ENCODE assay signal across 24 cellular contexts in the genomic region with DNA sequence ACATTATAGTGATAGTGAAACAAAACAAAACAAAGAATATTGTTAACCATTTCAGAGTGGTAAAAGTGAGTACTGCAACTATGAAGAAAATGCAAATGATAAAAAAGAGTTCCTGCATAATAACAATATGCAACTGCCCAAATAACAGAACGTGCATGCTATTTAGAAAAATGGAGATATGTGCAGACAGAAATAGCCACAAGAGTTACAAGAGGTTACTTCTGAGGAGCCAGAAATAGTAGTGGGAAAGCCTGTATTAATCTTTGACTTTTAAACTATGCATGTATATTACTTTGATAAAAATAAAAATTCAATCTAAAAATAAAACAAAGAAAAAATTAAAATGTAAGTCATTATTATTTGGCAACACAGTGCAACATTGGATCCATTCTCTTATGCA.
A peak's percentile ranks its signal among the peaks of the same experiment; 100 is the strongest.
DNase-seq lines count a peak whose midpoint lies in the region; ATAC-seq, FAIRE-seq and TF ChIP-seq lines count a peak whose summit lies in the region.
"Had no signal": no experiment of that assay in that cellular context is flagged by ENCODE, and none has a peak within 500 bp of the region (broad histone marks: within the 10 kb centered on the region; RNA-seq: fewer than 3 reads in every experiment).

No MANE protein-coding gene starts in this region.

- H3K4me1 ChIP-seq in heart left ventricle (peaks cover 0 to 9% (median 0%) of the 10 kb centered on the region in 12 donors), GM12878 (ENCODE audit: control insufficient read depth, insufficient read depth, low read length) (no peaks in the 10 kb centered on the region), gastroesophageal sphincter (peaks cover 0 to 4% (median 0%) of the 10 kb centered on the region in 3 donors)
- H3K4me1 ChIP-seq: A549, BE2C, HAP-1 had no signal

- H3K27ac ChIP-seq in heart left ventricle (no peak overlapping the region), GM12878 (ENCODE audit: control insufficient read depth, insufficient read depth) (no peak overlapping the region), gastroesophageal sphincter (no peak overlapping the region)
- H3K27ac ChIP-seq: A549; BLaER1 treated with 17β-estradiol and CSF1 and Interleukin-3, amounts not matched to agents 10 nM and 100 nM had no signal

- no peak overlapping the region for H3K9ac ChIP-seq in GM12878 (ENCODE audit: control insufficient read depth, insufficient read depth, low read length)
- H3K9ac ChIP-seq: BLaER1 treated with 17β-estradiol and CSF1 and Interleukin-3, amounts not matched to agents 10 nM and 100 nM had no signal

- H3K27me3 ChIP-seq in heart left ventricle, result no peaks in the 10 kb centered on the region
- H3K27me3 ChIP-seq in GM12878 (replicated peaks in 1 of 2; ENCODE audit: control insufficient read depth in 2 of 2, insufficient read depth in 2 of 2, low read length in 1 of 2), result no peaks in the 10 kb centered on the region
- H3K27me3 ChIP-seq in gastroesophageal sphincter, result no peaks in the 10 kb centered on the region
- H3K27me3 ChIP-seq: BE2C; BLaER1 treated with 17β-estradiol and CSF1 and Interleukin-3, amounts not matched to agents 10 nM and 100 nM had no signal

- H3K4me3 ChIP-seq in heart left ventricle, result no peak overlapping the region
- no peak overlapping the region for H3K4me3 ChIP-seq in GM12878
- no peak overlapping the region for H3K4me3 ChIP-seq in gastroesophageal sphincter
- H3K4me3 ChIP-seq: A549; BLaER1 treated with 17β-estradiol and CSF1 and Interleukin-3, amounts not matched to agents 10 nM and 100 nM; HAP-1 had no signal

- peak in 1 of 12 donors; percentile 9 for TF ChIP-seq CTCF in heart left ventricle (IDR thresholded peaks at IDR 0.05)
- no peak for TF ChIP-seq CTCF in GM12878 (IDR thresholded peaks at IDR 0.05 in 2 of 3, conservative IDR thresholded peaks at IDR 0.05 in 1 of 3; ENCODE audit: control insufficient read depth in 2 of 3, extremely low read depth in 1 of 3, insufficient read depth in 1 of 3, low read depth in 3 of 3, low read length in 3 of 3)
- no peak for TF ChIP-seq CTCF in gastroesophageal sphincter (IDR thresholded peaks at IDR 0.05)

- H3K79me2 ChIP-seq in GM12878 (ENCODE audit: control insufficient read depth, insufficient read depth, low read length), result no peaks in the 10 kb centered on the region

- H3K9me3 ChIP-seq in heart left ventricle (no peaks in the 10 kb centered on the region), GM12878 (replicated peaks; ENCODE audit: control insufficient read depth, insufficient read depth, low read length) (no peaks in the 10 kb centered on the region), gastroesophageal sphincter (no peaks in the 10 kb centered on the region)
- H3K9me3 ChIP-seq: A549; BE2C; BLaER1 treated with 17β-estradiol and CSF1 and Interleukin-3, amounts not matched to agents 10 nM and 100 nM; HAP-1 had no signal

- H2AFZ ChIP-seq in GM12878 (ENCODE audit: control insufficient read depth, low read depth, low read length), result no peak overlapping the region

- WGBS in heart left ventricle, 4 donors, result 13 to 39% (median 27%) methylated on average over 1 of the region's 1 CpG
- WGBS in GM12878 (ENCODE audit: insufficient coverage, insufficient replicate concordance, low lambda C conversion rate, missing lambda C conversion rate), result 6% methylated on average over 1 of the region's 1 CpG
- WGBS in gastroesophageal sphincter (ENCODE audit: low coverage in 1 of 2), 2 donors, result 0 to 27% methylated on average over 1 of the region's 1 CpG

- H3K36me3 ChIP-seq in heart left ventricle (no peaks in the 10 kb centered on the region), GM12878 (ENCODE audit: control insufficient read depth in 2 of 2, insufficient read depth in 2 of 2, low read length in 1 of 2) (no peaks in the 10 kb centered on the region), gastroesophageal sphincter (no peaks in the 10 kb centered on the region)
- H3K36me3 ChIP-seq: BE2C; BLaER1 treated with 17β-estradiol and CSF1 and Interleukin-3, amounts not matched to agents 10 nM and 100 nM; HAP-1 had no signal

- H4K20me1 ChIP-seq in GM12878 (ENCODE audit: control insufficient read depth, insufficient read depth), result no peaks in the 10 kb centered on the region
- H4K20me1 ChIP-seq: BLaER1 treated with 17β-estradiol and CSF1 and Interleukin-3, amounts not matched to agents 10 nM and 100 nM had no signal

- FAIRE-seq in GM12878 (lab: Jason Lieb, UNC), result no peak
- FAIRE-seq: A549, D721Med, GM12892, H54 had no signal

- no peak for DNase-seq in heart left ventricle
- DNase-seq in left cardiac atrium, result no peak
- DNase-seq in left ventricle myocardium superior, result no peak
- DNase-seq in cardiac septum (ENCODE audit: low spot score), result no peak
- no peak for DNase-seq in GM12878 (ENCODE audit: low read depth, low spot score)
- no peak for DNase-seq in stimulated activated CD4-positive, alpha-beta T cell treated with anti-CD3 and anti-CD28 coated beads, Interleukin-15, amount 100 ng/mL, for 24 hours
- DNase-seq: 8988T; ACHN; AML-193; BE2C; CD4-positive, alpha-beta T cell; CD8-positive, alpha-beta memory T cell; DMS 273 treated with DMSO at 0.1 percent for 48 hours; DMS79; GF-D8; GOT3; HFFc6 had no signal

- in situ Hi-C loops in GM12878 (cut with MboI), result no loop called here

- ATAC-seq in heart left ventricle (peak; percentile 44 to 63 (median 58)), left cardiac atrium (no peak), left ventricle myocardium superior (peak; percentile 77), GM12878 (peak; percentile 49), gastroesophageal sphincter (no peak)
- ATAC-seq: A549 had no signal

- intact Hi-C loops in heart left ventricle (cut with DNase I) (no loop called here), left cardiac atrium (cut with DNase I) (loop anchor here in 1 of 2 donors (10.0 kb wide), 1 partner anchor 55 kb away; no protein-coding TSS in a partner anchor), left ventricle myocardium superior (cut with micrococcal nuclease) (no loop called here), cardiac septum (cut with DNase I) (no loop called here), GM12878 (cut with micrococcal nuclease; ENCODE audit: unreplicated experiment) (no loop called here)

- no TSS peak for BruUV-seq in GM12878 (replicated peaks; lab: Mats Ljungman, UMichigan)

- TF ChIP-seq RAD21 in GM12878 (IDR thresholded peaks at IDR 0.05; ENCODE audit: insufficient read depth, low read depth, low read length), result no peak

- no peak for TF ChIP-seq EP300 in GM12878 (IDR thresholded peaks at IDR 0.05; ENCODE audit: borderline replicate concordance in 1 of 2, control insufficient read depth in 1 of 2, low read depth in 2 of 2, low read length in 2 of 2)
- no peak for TF ChIP-seq EP300 in gastroesophageal sphincter (IDR thresholded peaks at IDR 0.05)

- POLR2A ChIA-PET in GM12878 (lab: Charles Lee), result no interaction called here

- no peak for TF ChIP-seq POLR2A in heart left ventricle (IDR thresholded peaks at IDR 0.05)
- no peak for TF ChIP-seq POLR2A in GM12878 (IDR thresholded peaks at IDR 0.05; ENCODE audit: low read depth, low read length)
- TF ChIP-seq POLR2A in gastroesophageal sphincter (IDR thresholded peaks at IDR 0.05), result no peak

- SMC1A ChIA-PET in GM12878 (lab: Charles Lee; ENCODE audit: uncharacterized antibody, unreplicated experiment), result interaction anchor here (1.6 kb wide), 1 partner anchor 56 kb away, joined by 3 read pairs; no protein-coding TSS in a partner anchor

- no peak overlapping the region for H3K4me2 ChIP-seq in GM12878 (ENCODE audit: control insufficient read depth, insufficient read depth)
- H3K4me2 ChIP-seq: A549 had no signal

- RAD21 ChIA-PET in GM12878 (lab: Charles Lee; ENCODE audit: unreplicated experiment), result no interaction called here

- CTCF ChIA-PET in GM12878 (lab: Yijun Ruan, JAX), result no interaction called here

TF ChIP-seq in GM12878, 131 proteins besides CTCF, POLR2A, EP300 and RAD21 (continues in another document):
- TF ChIP-seq, protein P1, sequence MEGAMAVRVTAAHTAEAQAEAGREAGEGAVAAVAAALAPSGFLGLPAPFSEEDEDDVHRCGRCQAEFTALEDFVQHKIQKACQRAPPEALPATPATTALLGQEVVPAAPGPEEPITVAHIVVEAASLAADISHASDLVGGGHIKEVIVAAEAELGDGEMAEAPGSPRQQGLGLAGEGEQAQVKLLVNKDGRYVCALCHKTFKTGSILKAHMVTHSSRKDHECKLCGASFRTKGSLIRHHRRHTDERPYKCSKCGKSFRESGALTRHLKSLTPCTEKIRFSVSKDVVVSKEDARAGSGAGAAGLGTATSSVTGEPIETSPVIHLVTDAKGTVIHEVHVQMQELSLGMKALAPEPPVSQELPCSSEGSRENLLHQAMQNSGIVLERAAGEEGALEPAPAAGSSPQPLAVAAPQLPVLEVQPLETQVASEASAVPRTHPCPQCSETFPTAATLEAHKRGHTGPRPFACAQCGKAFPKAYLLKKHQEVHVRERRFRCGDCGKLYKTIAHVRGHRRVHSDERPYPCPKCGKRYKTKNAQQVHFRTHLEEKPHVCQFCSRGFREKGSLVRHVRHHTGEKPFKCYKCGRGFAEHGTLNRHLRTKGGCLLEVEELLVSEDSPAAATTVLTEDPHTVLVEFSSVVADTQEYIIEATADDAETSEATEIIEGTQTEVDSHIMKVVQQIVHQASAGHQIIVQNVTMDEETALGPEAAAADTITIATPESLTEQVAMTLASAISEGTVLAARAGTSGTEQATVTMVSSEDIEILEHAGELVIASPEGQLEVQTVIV (IDR thresholded peaks at IDR 0.05; ENCODE audit: borderline replicate concordance, partially characterized antibody), result no peak
- TF ChIP-seq, protein P2, sequence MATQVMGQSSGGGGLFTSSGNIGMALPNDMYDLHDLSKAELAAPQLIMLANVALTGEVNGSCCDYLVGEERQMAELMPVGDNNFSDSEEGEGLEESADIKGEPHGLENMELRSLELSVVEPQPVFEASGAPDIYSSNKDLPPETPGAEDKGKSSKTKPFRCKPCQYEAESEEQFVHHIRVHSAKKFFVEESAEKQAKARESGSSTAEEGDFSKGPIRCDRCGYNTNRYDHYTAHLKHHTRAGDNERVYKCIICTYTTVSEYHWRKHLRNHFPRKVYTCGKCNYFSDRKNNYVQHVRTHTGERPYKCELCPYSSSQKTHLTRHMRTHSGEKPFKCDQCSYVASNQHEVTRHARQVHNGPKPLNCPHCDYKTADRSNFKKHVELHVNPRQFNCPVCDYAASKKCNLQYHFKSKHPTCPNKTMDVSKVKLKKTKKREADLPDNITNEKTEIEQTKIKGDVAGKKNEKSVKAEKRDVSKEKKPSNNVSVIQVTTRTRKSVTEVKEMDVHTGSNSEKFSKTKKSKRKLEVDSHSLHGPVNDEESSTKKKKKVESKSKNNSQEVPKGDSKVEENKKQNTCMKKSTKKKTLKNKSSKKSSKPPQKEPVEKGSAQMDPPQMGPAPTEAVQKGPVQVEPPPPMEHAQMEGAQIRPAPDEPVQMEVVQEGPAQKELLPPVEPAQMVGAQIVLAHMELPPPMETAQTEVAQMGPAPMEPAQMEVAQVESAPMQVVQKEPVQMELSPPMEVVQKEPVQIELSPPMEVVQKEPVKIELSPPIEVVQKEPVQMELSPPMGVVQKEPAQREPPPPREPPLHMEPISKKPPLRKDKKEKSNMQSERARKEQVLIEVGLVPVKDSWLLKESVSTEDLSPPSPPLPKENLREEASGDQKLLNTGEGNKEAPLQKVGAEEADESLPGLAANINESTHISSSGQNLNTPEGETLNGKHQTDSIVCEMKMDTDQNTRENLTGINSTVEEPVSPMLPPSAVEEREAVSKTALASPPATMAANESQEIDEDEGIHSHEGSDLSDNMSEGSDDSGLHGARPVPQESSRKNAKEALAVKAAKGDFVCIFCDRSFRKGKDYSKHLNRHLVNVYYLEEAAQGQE (IDR thresholded peaks at IDR 0.05; ENCODE audit: low read depth, low read length), result no peak

Comparison
In these comparisons a context has a peak if more than half of its experiments do, and no peak if none do; other contexts are left out.
1. ATAC-seq: peak in heart left ventricle (4 of 4), left ventricle myocardium superior (single experiment) and GM12878 (single experiment); none in left cardiac atrium (0 of 2) and gastroesophageal sphincter (single experiment).